ENCODE assay signal across 1 cellular context in the genomic region with DNA sequence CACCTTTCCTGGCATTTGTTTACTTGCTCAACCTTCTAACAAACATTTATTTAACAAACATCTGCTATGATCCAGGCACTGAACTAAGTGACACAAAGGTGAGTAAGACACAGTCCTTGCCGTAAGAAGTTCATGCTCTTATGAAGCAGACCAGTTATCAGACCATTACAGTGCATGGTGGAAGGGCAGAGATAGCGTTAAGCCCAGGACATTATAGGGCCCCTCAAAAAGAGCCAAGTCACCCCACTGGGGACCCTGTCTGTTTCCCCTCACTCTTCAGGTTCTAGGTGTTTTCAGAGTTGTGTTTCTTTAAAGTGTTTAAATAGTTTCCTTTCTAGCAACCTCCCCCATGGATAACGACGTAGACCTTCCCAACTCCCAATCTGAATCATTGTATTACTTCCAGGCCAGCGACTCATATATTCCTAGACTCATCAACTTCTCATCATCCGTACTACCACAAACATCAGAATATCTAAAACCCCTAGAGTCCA.
A peak's percentile ranks its signal among the peaks of the same experiment; 100 is the strongest.
TF ChIP-seq lines count a peak whose summit lies in the region.

No MANE protein-coding gene starts in this region.

TF ChIP-seq in K562, 482 proteins besides CTCF, POLR2A, EP300 and RAD21 (continued from another document and continues in another):
- TF ChIP-seq, protein P1, sequence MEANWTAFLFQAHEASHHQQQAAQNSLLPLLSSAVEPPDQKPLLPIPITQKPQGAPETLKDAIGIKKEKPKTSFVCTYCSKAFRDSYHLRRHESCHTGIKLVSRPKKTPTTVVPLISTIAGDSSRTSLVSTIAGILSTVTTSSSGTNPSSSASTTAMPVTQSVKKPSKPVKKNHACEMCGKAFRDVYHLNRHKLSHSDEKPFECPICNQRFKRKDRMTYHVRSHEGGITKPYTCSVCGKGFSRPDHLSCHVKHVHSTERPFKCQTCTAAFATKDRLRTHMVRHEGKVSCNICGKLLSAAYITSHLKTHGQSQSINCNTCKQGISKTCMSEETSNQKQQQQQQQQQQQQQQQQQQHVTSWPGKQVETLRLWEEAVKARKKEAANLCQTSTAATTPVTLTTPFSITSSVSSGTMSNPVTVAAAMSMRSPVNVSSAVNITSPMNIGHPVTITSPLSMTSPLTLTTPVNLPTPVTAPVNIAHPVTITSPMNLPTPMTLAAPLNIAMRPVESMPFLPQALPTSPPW (CRISPR knock-in tag; IDR thresholded peaks at IDR 0.05), result peak; percentile 7; the same call in 1 of the 2 replicates
- TF ChIP-seq FOXO4 (CRISPR knock-in tag; IDR thresholded peaks at IDR 0.05) (no peak), NR2C2 (CRISPR knock-in tag; IDR thresholded peaks at IDR 0.05) (no peak), NR2C2 (tag; IDR thresholded peaks at IDR 0.05) (no peak), TEAD1 (CRISPR knock-in tag; IDR thresholded peaks at IDR 0.05) (peak in 1 of 2 experiments; percentile 48; a peak in 1 of 4 replicates), SMARCA5 (IDR thresholded peaks at IDR 0.05) (no peak), NCOA6 (IDR thresholded peaks at IDR 0.05) (no peak), ZNF311 (CRISPR knock-in tag; IDR thresholded peaks at IDR 0.05) (no peak), SMARCC2 (IDR thresholded peaks at IDR 0.05; ENCODE audit: low read depth) (peak; percentile 86), SFPQ (IDR thresholded peaks at IDR 0.05; ENCODE audit: low read depth, low read length) (no peak), GABPB2 (CRISPR knock-in tag; conservative IDR thresholded peaks at IDR 0.05) (no peak), TFAP4 (CRISPR knock-in tag; IDR thresholded peaks at IDR 0.05; ENCODE audit: borderline replicate concordance) (no peak), MTA3 (IDR thresholded peaks at IDR 0.05; ENCODE audit: borderline replicate concordance) (peak; percentile 70; the same call in 1 of the 2 replicates), SOX6 (IDR thresholded peaks at IDR 0.05) (peak; percentile 74), E2F3 (CRISPR knock-in tag; IDR thresholded peaks at IDR 0.05) (no peak), ZNF583 (CRISPR knock-in tag; IDR thresholded peaks at IDR 0.05) (0 out of 2 replicates have a peak, but pooled peaks have one; percentile 43), MED1 (CRISPR knock-in tag; IDR thresholded peaks at IDR 0.05; ENCODE audit: borderline replicate concordance) (no peak), BMI1 (IDR thresholded peaks at IDR 0.05; ENCODE audit: low read length) (no peak), ZNF24 (IDR thresholded peaks at IDR 0.05) (0 out of 2 replicates have a peak, but pooled peaks have one; percentile 40), RBFOX2 (IDR thresholded peaks at IDR 0.05; ENCODE audit: low read depth, low read length) (peak; percentile 46; the same call in 1 of the 2 replicates), CBX1 (IDR thresholded peaks at IDR 0.05; ENCODE audit: low read depth) (no peak), CCNT2 (IDR thresholded peaks at IDR 0.05; ENCODE audit: borderline replicate concordance, extremely low read depth, insufficient read length, low read depth, low read length) (peak; percentile 64), DNMT1 (IDR thresholded peaks at IDR 0.05) (no peak), LEF1 (IDR thresholded peaks at IDR 0.05) (peak; percentile 87), CCAR2 (IDR thresholded peaks at IDR 0.05; ENCODE audit: low read depth, low read length) (no peak), ZNF12 (CRISPR knock-in tag; IDR thresholded peaks at IDR 0.05) (no peak), HLTF (IDR thresholded peaks at IDR 0.05) (no peak), ZNF232 (CRISPR knock-in tag; IDR thresholded peaks at IDR 0.05) (no peak), EWSR1 (IDR thresholded peaks at IDR 0.05; ENCODE audit: borderline replicate concordance, low read depth, partially characterized antibody) (no peak), CHD1 (IDR thresholded peaks at IDR 0.05; ENCODE audit: low read length) (no peak), XRCC4 (IDR thresholded peaks at IDR 0.05; ENCODE audit: extremely low read depth, insufficient read depth, insufficient read length) (no peak), ESRRB (CRISPR knock-in tag; IDR thresholded peaks at IDR 0.05; ENCODE audit: borderline replicate concordance) (no peak), SPI1 (IDR thresholded peaks at IDR 0.05; ENCODE audit: borderline replicate concordance, low read depth, low read length) (no peak), UBTF (IDR thresholded peaks at IDR 0.05; ENCODE audit: borderline replicate concordance in 1 of 2, low read depth in 2 of 2, low read length in 2 of 2) (no peak), TEAD4 (IDR thresholded peaks at IDR 0.05; ENCODE audit: low read length) (peak; percentile 93), TEAD4 (CRISPR knock-in tag; IDR thresholded peaks at IDR 0.05; ENCODE audit: borderline replicate concordance) (no peak), MYC (IDR thresholded peaks at IDR 0.05; ENCODE audit: low read depth, low read length) (peak; percentile 8; the same call in 1 of the 2 replicates), MYC (CRISPR knock-in tag; IDR thresholded peaks at IDR 0.05; ENCODE audit: borderline replicate concordance, low read depth) (no peak), RBM14 (IDR thresholded peaks at IDR 0.05; ENCODE audit: borderline replicate concordance, insufficient read depth, low read depth, low read length) (no peak), JUND (IDR thresholded peaks at IDR 0.05; ENCODE audit: borderline replicate concordance, low read depth, low read length) (peak; percentile 78), JUND (tag; IDR thresholded peaks at IDR 0.05; ENCODE audit: borderline replicate concordance, low read depth, low read length) (peak; percentile 55; the same call in 2 of the 3 replicates), ZNF445 (CRISPR knock-in tag; IDR thresholded peaks at IDR 0.05; ENCODE audit: low read depth) (no peak), HMBOX1 (IDR thresholded peaks at IDR 0.05) (peak; percentile 70; the same call in 1 of the 2 replicates), EGR1 (conservative IDR thresholded peaks at IDR 0.05) (no peak), PTBP1 (IDR thresholded peaks at IDR 0.05; ENCODE audit: low read depth, low read length) (no peak), SIRT6 (IDR thresholded peaks at IDR 0.05; ENCODE audit: low read depth, low read length) (no peak), ZNF121 (CRISPR knock-in tag; conservative IDR thresholded peaks at IDR 0.05) (no peak), ZBED1 (IDR thresholded peaks at IDR 0.05) (no peak), ZEB2 (IDR thresholded peaks at IDR 0.05) (peak; percentile 57; the same call in 1 of the 2 replicates), LCOR (CRISPR knock-in tag; IDR thresholded peaks at IDR 0.05) (no peak), BDP1 (IDR thresholded peaks at IDR 0.05; ENCODE audit: insufficient read depth, insufficient read length) (no peak), BCOR (IDR thresholded peaks at IDR 0.05) (peak; percentile 44; the same call in 1 of the 2 replicates), TARDBP (IDR thresholded peaks at IDR 0.05) (no peak), ZKSCAN3 (CRISPR knock-in tag; IDR thresholded peaks at IDR 0.05) (no peak)
- TF ChIP-seq, protein P2, sequence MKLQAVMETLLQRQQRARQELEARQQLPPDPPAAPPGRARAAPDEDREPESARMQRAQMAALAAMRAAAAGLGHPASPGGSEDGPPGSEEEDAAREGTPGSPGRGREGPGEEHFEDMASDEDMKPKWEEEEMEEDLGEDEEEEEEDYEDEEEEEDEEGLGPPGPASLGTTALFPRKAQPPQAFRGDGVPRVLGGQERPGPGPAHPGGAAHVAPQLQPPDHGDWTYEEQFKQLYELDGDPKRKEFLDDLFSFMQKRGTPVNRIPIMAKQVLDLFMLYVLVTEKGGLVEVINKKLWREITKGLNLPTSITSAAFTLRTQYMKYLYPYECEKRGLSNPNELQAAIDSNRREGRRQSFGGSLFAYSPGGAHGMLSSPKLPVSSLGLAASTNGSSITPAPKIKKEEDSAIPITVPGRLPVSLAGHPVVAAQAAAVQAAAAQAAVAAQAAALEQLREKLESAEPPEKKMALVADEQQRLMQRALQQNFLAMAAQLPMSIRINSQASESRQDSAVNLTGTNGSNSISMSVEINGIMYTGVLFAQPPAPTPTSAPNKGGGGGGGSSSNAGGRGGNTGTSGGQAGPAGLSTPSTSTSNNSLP (IDR thresholded peaks at IDR 0.05; ENCODE audit: borderline replicate concordance, low read depth, low read length), result peak; percentile 85; the same call in 1 of the 2 replicates
- TF ChIP-seq, protein P3, sequence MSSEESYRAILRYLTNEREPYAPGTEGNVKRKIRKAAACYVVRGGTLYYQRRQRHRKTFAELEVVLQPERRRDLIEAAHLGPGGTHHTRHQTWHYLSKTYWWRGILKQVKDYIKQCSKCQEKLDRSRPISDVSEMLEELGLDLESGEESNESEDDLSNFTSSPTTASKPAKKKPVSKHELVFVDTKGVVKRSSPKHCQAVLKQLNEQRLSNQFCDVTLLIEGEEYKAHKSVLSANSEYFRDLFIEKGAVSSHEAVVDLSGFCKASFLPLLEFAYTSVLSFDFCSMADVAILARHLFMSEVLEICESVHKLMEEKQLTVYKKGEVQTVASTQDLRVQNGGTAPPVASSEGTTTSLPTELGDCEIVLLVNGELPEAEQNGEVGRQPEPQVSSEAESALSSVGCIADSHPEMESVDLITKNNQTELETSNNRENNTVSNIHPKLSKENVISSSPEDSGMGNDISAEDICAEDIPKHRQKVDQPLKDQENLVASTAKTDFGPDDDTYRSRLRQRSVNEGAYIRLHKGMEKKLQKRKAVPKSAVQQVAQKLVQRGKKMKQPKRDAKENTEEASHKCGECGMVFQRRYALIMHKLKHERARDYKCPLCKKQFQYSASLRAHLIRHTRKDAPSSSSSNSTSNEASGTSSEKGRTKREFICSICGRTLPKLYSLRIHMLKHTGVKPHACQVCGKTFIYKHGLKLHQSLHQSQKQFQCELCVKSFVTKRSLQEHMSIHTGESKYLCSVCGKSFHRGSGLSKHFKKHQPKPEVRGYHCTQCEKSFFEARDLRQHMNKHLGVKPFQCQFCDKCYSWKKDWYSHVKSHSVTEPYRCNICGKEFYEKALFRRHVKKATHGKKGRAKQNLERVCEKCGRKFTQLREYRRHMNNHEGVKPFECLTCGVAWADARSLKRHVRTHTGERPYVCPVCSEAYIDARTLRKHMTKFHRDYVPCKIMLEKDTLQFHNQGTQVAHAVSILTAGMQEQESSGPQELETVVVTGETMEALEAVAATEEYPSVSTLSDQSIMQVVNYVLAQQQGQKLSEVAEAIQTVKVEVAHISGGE (CRISPR knock-in tag; IDR thresholded peaks at IDR 0.05), result peak in 1 of 3 experiments; percentile 38; a peak in 2 of 6 replicates
